ENCODE assay signal across 13 cellular contexts in the genomic region with DNA sequence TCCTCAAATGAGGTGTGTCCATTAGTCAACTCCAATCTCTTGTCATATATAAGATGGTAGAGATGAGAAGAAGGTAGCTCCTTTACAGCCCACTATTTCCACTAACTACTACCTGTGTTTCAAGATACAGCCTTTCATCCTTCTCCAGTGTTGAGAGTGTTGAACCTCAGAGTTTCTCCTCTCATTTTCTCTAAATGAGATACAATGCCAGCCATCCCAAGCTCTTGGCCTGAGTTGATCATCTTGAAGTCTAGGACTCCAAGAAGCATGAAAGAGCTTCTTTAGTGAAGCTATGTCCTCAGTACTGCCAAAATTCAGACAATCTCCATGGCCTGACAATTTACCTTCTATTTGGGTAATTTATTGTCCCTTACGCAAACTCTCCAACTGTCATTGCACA. TPM values are rescaled to one million over a fixed set of nuclear protein-coding genes. Genes with fewer than 3 reads are reported as not detected.
A peak's percentile ranks its signal among the peaks of the same experiment; 100 is the strongest.
DNase-seq lines count a peak whose midpoint lies in the region; ATAC-seq, FAIRE-seq and TF ChIP-seq lines count a peak whose summit lies in the region.
"Had no signal": no experiment of that assay in that cellular context is flagged by ENCODE, and none has a peak within 500 bp of the region (broad histone marks: within the 10 kb centered on the region; RNA-seq: fewer than 3 reads in every experiment).

No MANE protein-coding gene starts in this region.

- H3K4me3 ChIP-seq in left ventricle myocardium inferior = no peak overlapping the region
- no peak overlapping the region for H3K4me3 ChIP-seq in right cardiac atrium (ENCODE audit: low read length)
- no peak overlapping the region for H3K4me3 ChIP-seq in Peyer's patch
- H3K4me3 ChIP-seq in lower lobe of right lung = no peak overlapping the region
- H3K4me3 ChIP-seq in upper lobe of right lung = no peak overlapping the region
- H3K4me3 ChIP-seq in pancreas = no peak overlapping the region

- no peak for FAIRE-seq in pancreas (lab: Jason Lieb, UNC)

- no peak for TF ChIP-seq POLR2A in Peyer's patch (IDR thresholded peaks at IDR 0.05)

- ATAC-seq in right cardiac atrium (no peak), lower lobe of right lung (no peak), upper lobe of right lung (no peak), pancreas (no peak)
- ATAC-seq: Panc1 had no signal

- no peak for TF ChIP-seq CTCF in left ventricle myocardium inferior (IDR thresholded peaks at IDR 0.05; ENCODE audit: borderline replicate concordance)
- TF ChIP-seq CTCF in Peyer's patch (IDR thresholded peaks at IDR 0.05) = no peak
- TF ChIP-seq CTCF in lower lobe of right lung (IDR thresholded peaks at IDR 0.05) = no peak
- no peak for TF ChIP-seq CTCF in upper lobe of right lung (IDR thresholded peaks at IDR 0.05)
- TF ChIP-seq CTCF in pancreas (IDR thresholded peaks at IDR 0.05) = no peak

- peak overlapping the region; percentile 80 for H3K27ac ChIP-seq in left ventricle myocardium inferior (replicated peaks)
- H3K27ac ChIP-seq in right cardiac atrium (ENCODE audit: low read length) = no peak overlapping the region
- peak overlapping the region; percentile 6 to 86 (median 67) for H3K27ac ChIP-seq in Peyer's patch
- peak overlapping the region; percentile 88 for H3K27ac ChIP-seq in lower lobe of right lung
- peak overlapping the region; percentile 69 for H3K27ac ChIP-seq in upper lobe of right lung
- H3K27ac ChIP-seq in pancreas = peak overlapping the region in 1 of 4 donors; percentile 55
- H3K27ac ChIP-seq: epithelial cell of prostate had no signal

- intact Hi-C loops in left ventricle myocardium inferior (cut with micrococcal nuclease) (no loop called here), right cardiac atrium (cut with DNase I) (no loop called here), lower lobe of right lung (cut with DNase I) (loop anchor here (10.0 kb wide), 1 partner anchor 256 kb away; no protein-coding TSS in a partner anchor), upper lobe of right lung (cut with DNase I) (no loop called here), pancreas (cut with DNase I) (loop anchor here in 1 of 3 donors (10.0 kb wide), 1 partner anchor 256 kb away; no protein-coding TSS in a partner anchor)

- no peak for DNase-seq in left ventricle myocardium inferior
- no peak for DNase-seq in right cardiac atrium
- DNase-seq in Peyer's patch = no peak
- no peak for DNase-seq in lower lobe of right lung
- DNase-seq in upper lobe of right lung = no peak
- no peak for DNase-seq in NCI-H187 (lab: John Stamatoyannopoulos, UW)
- no peak for DNase-seq in epidermal melanocyte (ENCODE audit: insufficient read length, low spot score)
- no peak for DNase-seq in pancreas
- DNase-seq: activated CD4-positive, CD25-positive, alpha-beta regulatory T cell treated with anti-CD3 and anti-CD28 coated beads, Interleukin-2, amount 50 U/mL, for 72 hours; NCI-H524 had no signal

- H3K4me1 ChIP-seq in left ventricle myocardium inferior = peaks cover 9% of the 10 kb centered on the region
- no peaks in the 10 kb centered on the region for H3K4me1 ChIP-seq in right cardiac atrium (ENCODE audit: control insufficient read depth, insufficient read depth, low read length)
- H3K4me1 ChIP-seq in Peyer's patch = no peaks in the 10 kb centered on the region
- H3K4me1 ChIP-seq in lower lobe of right lung = peaks cover 15% of the 10 kb centered on the region
- H3K4me1 ChIP-seq in upper lobe of right lung = peaks cover 10% of the 10 kb centered on the region
- no peaks in the 10 kb centered on the region for H3K4me1 ChIP-seq in pancreas

- WGBS in right cardiac atrium = 84% methylated on average over 1 of the region's 1 CpG
- WGBS in pancreas, 2 donors = 75 to 81% methylated on average over 1 of the region's 1 CpG

- H3K9me3 ChIP-seq in left ventricle myocardium inferior (replicated peaks) (no peaks in the 10 kb centered on the region), right cardiac atrium (ENCODE audit: control insufficient read depth, low read length) (no peaks in the 10 kb centered on the region), Peyer's patch (no peaks in the 10 kb centered on the region), lower lobe of right lung (no peaks in the 10 kb centered on the region), upper lobe of right lung (no peaks in the 10 kb centered on the region), pancreas (no peaks in the 10 kb centered on the region)

- H3K36me3 ChIP-seq in left ventricle myocardium inferior (peaks cover 20% of the 10 kb centered on the region), Peyer's patch (peaks cover 0 to 9% (median 0%) of the 10 kb centered on the region in 3 donors), lower lobe of right lung (peaks cover 18% of the 10 kb centered on the region), upper lobe of right lung (peaks cover 18% of the 10 kb centered on the region), pancreas (no peaks in the 10 kb centered on the region)

- no peaks in the 10 kb centered on the region for H3K27me3 ChIP-seq in left ventricle myocardium inferior (ENCODE audit: low read depth)
- H3K27me3 ChIP-seq in right cardiac atrium (ENCODE audit: control insufficient read depth, insufficient read depth) = no peaks in the 10 kb centered on the region
- no peaks in the 10 kb centered on the region for H3K27me3 ChIP-seq in Peyer's patch
- H3K27me3 ChIP-seq in lower lobe of right lung (ENCODE audit: low read depth) = no peaks in the 10 kb centered on the region
- H3K27me3 ChIP-seq in upper lobe of right lung = no peaks in the 10 kb centered on the region
- no peaks in the 10 kb centered on the region for H3K27me3 ChIP-seq in pancreas

RNA-seq across cellular contexts. Expression of a gene that starts 0.5 kb away (rescaled TPM):
- 87.3 TPM for total RNA-seq in left ventricle myocardium inferior
- 100 to 1,000 TPM in 1 of 4 donors, 10 to 100 TPM in 3; 79.4 to 139 (median 88.9) TPM for total RNA-seq in right cardiac atrium
- polyA plus RNA-seq in right cardiac atrium = 66.7 TPM
- 100 to 1,000 TPM; 354 to 966 (median 405) TPM for total RNA-seq in Peyer's patch
- total RNA-seq in lower lobe of right lung = 2,056 TPM
- 1,444 TPM for total RNA-seq in upper lobe of right lung
- 100 to 1,000 TPM in 2 of 6 donors, 10 to 100 TPM in 4; 16.3 to 414 (median 42.2) TPM for total RNA-seq in pancreas
- polyA plus RNA-seq in pancreas = 10 to 100 TPM; 19.3 to 32.4 TPM

RNA-seq across cellular contexts. Expression of a gene that starts 32.2 kb away (rescaled TPM):
- total RNA-seq in left ventricle myocardium inferior (not detected), right cardiac atrium (not detected), Peyer's patch (1 to 10 TPM in 2 of 4 donors, not detected in 2; 3.6 to 3.8 TPM), lower lobe of right lung (not detected), upper lobe of right lung (not detected), pancreas (not detected)
- polyA plus RNA-seq in right cardiac atrium (not detected), pancreas (not detected)
- total RNA-seq: T-helper 1 cell treated with Interleukin-12 subunit alpha and Interleukin-12 subunit beta and Interleukin-4 antibody, amounts not matched to agents 30 ng/mL and 1 ng/mL, for 36 hours had no signal
